ENCODE assay signal across 1 cellular context in the genomic region with DNA sequence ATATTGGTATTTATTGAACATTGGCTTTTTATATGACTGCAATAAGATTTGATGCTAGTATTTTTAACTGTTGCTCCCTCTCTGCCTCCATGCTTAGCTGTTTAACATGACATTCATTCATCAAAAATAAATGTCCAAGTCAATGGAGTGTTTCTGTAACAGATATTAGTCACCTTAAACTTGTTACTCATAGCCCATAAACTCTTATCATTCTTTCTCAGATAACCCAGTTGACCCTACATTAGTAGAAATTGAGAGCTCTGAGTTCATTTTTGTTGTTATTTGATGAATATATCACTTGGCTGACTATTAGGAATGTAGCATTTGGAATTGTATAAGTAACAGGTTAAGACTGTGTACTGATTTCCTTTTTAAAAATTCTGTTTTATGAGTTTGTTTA.
TF ChIP-seq lines count a peak whose summit lies in the region.

No MANE protein-coding gene starts in this region.

TF ChIP-seq in A549, 52 proteins besides CTCF, POLR2A, EP300 and RAD21 (continued from another document):
- TF ChIP-seq HOXB13 (CRISPR knock-in tag; IDR thresholded peaks at IDR 0.05; ENCODE audit: low read depth) (no peak), ESRRA (IDR thresholded peaks at IDR 0.05; ENCODE audit: borderline replicate concordance, low read length) (no peak), FOSL2 (IDR thresholded peaks at IDR 0.05) (no peak), FOSL2 (CRISPR knock-in tag; IDR thresholded peaks at IDR 0.05) (peak; percentile 46; the same call in 1 of the 2 replicates)
TF ChIP-seq in A549: peak in this region for 1.
